Comparison of ENCODE assay signal across 10 cellular contexts in the genomic region with DNA sequence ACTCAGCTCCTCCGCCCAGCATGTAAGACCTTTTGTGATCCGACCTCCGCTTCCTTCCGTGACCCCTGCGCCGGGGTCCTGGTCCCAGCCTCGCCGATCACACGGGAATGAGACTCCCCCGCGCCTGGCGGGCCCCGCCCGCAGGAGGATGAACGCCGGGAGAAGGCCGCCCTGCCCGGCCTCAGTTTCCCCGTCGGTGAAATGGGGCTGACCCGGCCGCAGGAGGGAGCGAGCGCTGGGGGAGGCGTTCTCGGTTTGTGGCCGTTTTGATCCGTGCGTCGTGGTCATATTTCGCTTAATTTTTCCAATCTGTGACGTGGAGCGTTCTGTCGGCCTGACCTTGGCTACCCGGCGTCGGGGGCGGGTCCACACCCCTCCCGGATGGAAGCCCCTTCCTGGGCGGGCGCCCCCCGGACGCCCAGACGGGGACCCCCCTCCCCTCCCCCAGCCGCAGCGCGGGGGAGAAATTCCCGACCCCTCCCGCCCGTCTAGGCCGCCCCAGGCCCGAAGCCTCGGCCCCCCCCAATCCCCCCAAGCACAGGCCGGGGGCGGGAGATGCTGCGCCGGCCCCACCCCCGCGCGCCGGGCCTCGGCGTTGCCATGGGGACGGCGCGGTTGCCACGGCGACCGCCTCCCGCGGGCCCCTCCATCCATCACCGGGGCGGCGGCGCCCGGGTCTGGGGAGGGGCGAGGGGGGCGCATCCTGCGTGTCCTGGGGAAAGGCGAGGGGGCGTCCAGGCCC.
DNase-seq lines count a peak whose midpoint lies in the region; ATAC-seq lines count a peak whose summit lies in the region.
"Had no signal": no experiment of that assay in that cellular context is flagged by ENCODE, and none has a peak within 500 bp of the region (broad histone marks: within the 10 kb centered on the region; RNA-seq: fewer than 3 reads in every experiment).

No MANE protein-coding gene starts in this region.

- H3K27me3 Mint-ChIP-seq in stimulated activated naive CD8-positive, alpha-beta T cell treated with anti-CD3 and anti-CD28 coated beads, Interleukin-15, amount 100 ng/mL, for 72 hours = peaks cover 66% of the 10 kb centered on the region

- peak; percentile 18 for ATAC-seq in stimulated activated naive CD8-positive, alpha-beta T cell treated with anti-CD3 and anti-CD28 coated beads, Interleukin-15, amount 100 ng/mL, for 72 hours
- no peak for ATAC-seq in stimulated activated naive CD8-positive, alpha-beta T cell treated with anti-CD3 and anti-CD28 coated beads, Interleukin-15, Interleukin-2, amounts not matched to agents 100 U/mL and 50 U/mL, for 24 hours
- ATAC-seq in HG02870 (IDR thresholded peaks at IDR 0.05; ENCODE audit: unreplicated experiment) = no peak

- H3K4me1 Mint-ChIP-seq in stimulated activated naive CD8-positive, alpha-beta T cell treated with anti-CD3 and anti-CD28 coated beads, Interleukin-15, amount 100 ng/mL, for 72 hours = no peaks in the 10 kb centered on the region

- peaks cover 7 to 10% of the 10 kb centered on the region in 2 donors for H3K9me3 Mint-ChIP-seq in stimulated activated naive CD8-positive, alpha-beta T cell treated with anti-CD3 and anti-CD28 coated beads, Interleukin-15, amount 100 ng/mL, for 72 hours

- no peak overlapping the region for H3K27ac Mint-ChIP-seq in stimulated activated naive CD8-positive, alpha-beta T cell treated with anti-CD3 and anti-CD28 coated beads, Interleukin-15, amount 100 ng/mL, for 72 hours
- H3K27ac Mint-ChIP-seq: activated B cell treated with CpG ODN at 0.5 μM for 24 hours had no signal

- no peak for DNase-seq in stimulated activated naive CD8-positive, alpha-beta T cell treated with anti-CD3 and anti-CD28 coated beads, Interleukin-15, amount 100 ng/mL, for 72 hours
- DNase-seq in stimulated activated naive CD8-positive, alpha-beta T cell treated with anti-CD3 and anti-CD28 coated beads, Interleukin-15, Interleukin-2, amounts not matched to agents 100 U/mL and 50 U/mL, for 24 hours = no peak
- DNase-seq in globus pallidus (ENCODE audit: low spot score) (peak; percentile 56), nucleus accumbens (lab: John Stamatoyannopoulos, UW) (peak in 38 of 56 donors; percentile 13 to 78 (median 43)), NCI-H187 treated with DMSO at 0.1 percent for 48 hours (lab: John Stamatoyannopoulos, UW) (no peak), germinal center (ENCODE audit: low spot score) (no peak), GM19240 (ENCODE audit: insufficient read length, low spot score) (no peak)
- DNase-seq: activated B cell treated with CpG ODN at 0.5 μM for 24 hours, NCI-H1105 had no signal

- H3K4me3 Mint-ChIP-seq in stimulated activated naive CD8-positive, alpha-beta T cell treated with anti-CD3 and anti-CD28 coated beads, Interleukin-15, amount 100 ng/mL, for 72 hours = no peak overlapping the region
- H3K4me3 Mint-ChIP-seq: activated B cell treated with CpG ODN at 0.5 μM for 24 hours had no signal

Comparison
In these comparisons a context has a peak if more than half of its experiments do, and no peak if none do; other contexts are left out.
1. DNase-seq: peak in globus pallidus (single experiment) and nucleus accumbens (38 of 56); none in stimulated activated naive CD8-positive, alpha-beta T cell treated with anti-CD3 and anti-CD28 coated beads, Interleukin-15, amount 100 ng/mL, for 72 hours (0 of 2), stimulated activated naive CD8-positive, alpha-beta T cell treated with anti-CD3 and anti-CD28 coated beads, Interleukin-15, Interleukin-2, amounts not matched to agents 100 U/mL and 50 U/mL, for 24 hours (single experiment), NCI-H187 treated with DMSO at 0.1 percent for 48 hours (single experiment), germinal center (single experiment) and GM19240 (single experiment).